19 cellular contexts compared by ENCODE assay signal in the genomic region with DNA sequence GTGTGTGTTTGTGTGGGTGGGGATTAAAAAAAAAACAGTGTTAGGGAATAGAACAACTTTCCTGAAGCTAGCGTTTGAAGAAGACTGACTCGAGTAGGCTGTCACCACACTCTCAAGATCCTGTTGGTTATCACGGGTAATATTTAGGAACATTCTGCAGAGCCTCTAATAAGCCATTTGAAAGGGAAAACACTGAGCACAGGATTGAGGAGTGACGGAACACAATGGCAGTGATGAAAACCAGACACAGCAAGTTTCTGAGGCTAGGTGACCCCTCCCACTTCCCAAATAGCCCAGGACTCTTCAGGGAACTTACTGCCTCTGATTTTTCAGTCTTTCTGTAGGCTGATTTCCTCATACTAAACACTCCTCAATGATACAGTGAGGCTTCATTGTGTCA.
A peak's percentile ranks its signal among the peaks of the same experiment; 100 is the strongest.
DNase-seq lines count a peak whose midpoint lies in the region; ATAC-seq and TF ChIP-seq lines count a peak whose summit lies in the region.
"Had no signal": no experiment of that assay in that cellular context is flagged by ENCODE, and none has a peak within 500 bp of the region (broad histone marks: within the 10 kb centered on the region; RNA-seq: fewer than 3 reads in every experiment).

No MANE protein-coding gene starts in this region.

- WGBS in endodermal cell (ENCODE audit: insufficient coverage in 1 of 2, insufficient read length in 1 of 2), 2 experiments, result 88 to 89% methylated on average over 4 of the region's 4 CpGs
- WGBS in hepatocyte (ENCODE audit: low lambda C conversion rate, missing lambda C conversion rate), result 33% methylated on average over 4 of the region's 4 CpGs
- no CpG with 5 or more reads among the region's 4 CpGs for WGBS in trophoblast cell (ENCODE audit: extremely low coverage, insufficient coverage, insufficient read length)

- H2BK120ac ChIP-seq in trophoblast cell (ENCODE audit: insufficient read depth, low read length, poor library complexity), result no peak overlapping the region

- H3K27ac Mint-ChIP-seq in endodermal cell (no peak overlapping the region), T-cell (no peak overlapping the region)
- H3K27ac Mint-ChIP-seq: H9 had no signal

- DNase-seq in SK-N-DZ (ENCODE audit: low spot score), result peak; percentile 30
- DNase-seq in endodermal cell, result peak; percentile 10
- no peak for DNase-seq in hepatocyte (ENCODE audit: low spot score)
- no peak for DNase-seq in trophoblast cell
- no peak for DNase-seq in hypothalamus (lab: John Stamatoyannopoulos, UW)
- DNase-seq in NCI-H1930 (lab: John Stamatoyannopoulos, UW), result no peak
- no peak for DNase-seq in T-cell
- DNase-seq: BE2C; DMS53; GF-D8; H9; Kasumi-1; NCI-H1417 treated with DMSO at 0.1 percent for 48 hours; NCI-H187; NCI-H226; NCI-H510A treated with DMSO at 0.1 percent for 48 hours; NCI-H774; NK-92 treated with Interleukin-12 subunit alpha and Interleukin-12 subunit beta, amount 100 ng/mL, for 24 hours had no signal

- no peak overlapping the region for H4K12ac ChIP-seq in trophoblast cell (ENCODE audit: low read depth, low read length)

- H2AK5ac ChIP-seq in trophoblast cell (ENCODE audit: low read length), result no peak overlapping the region

- TF ChIP-seq CTCF in endodermal cell (conservative IDR thresholded peaks at IDR 0.05) (no peak), hepatocyte (IDR thresholded peaks at IDR 0.05; ENCODE audit: poor library complexity) (no peak)

- H3K36me3 Mint-ChIP-seq in endodermal cell (ENCODE audit: low read depth), result no peaks in the 10 kb centered on the region
- H3K36me3 Mint-ChIP-seq in T-cell, result no peaks in the 10 kb centered on the region

- H3K4me1 Mint-ChIP-seq in endodermal cell (peaks cover 24% of the 10 kb centered on the region), T-cell (no peaks in the 10 kb centered on the region)

- H2AFZ ChIP-seq in hepatocyte, result no peak overlapping the region
- H2AFZ ChIP-seq in trophoblast cell (ENCODE audit: insufficient read depth, low read length, poor library complexity), result no peak overlapping the region

- no peaks in the 10 kb centered on the region for H3K9me3 ChIP-seq in endodermal cell (ENCODE audit: control insufficient read depth, low read length)
- no peaks in the 10 kb centered on the region for H3K9me3 ChIP-seq in hepatocyte (ENCODE audit: low read depth)
- no peaks in the 10 kb centered on the region for H3K9me3 ChIP-seq in trophoblast cell (ENCODE audit: insufficient read depth, low read depth, low read length)
- H3K9me3 ChIP-seq: BE2C had no signal

- H3K9me2 ChIP-seq in hepatocyte (replicated peaks; ENCODE audit: insufficient read depth), result no peaks in the 10 kb centered on the region

- H3K9ac ChIP-seq in endodermal cell (ENCODE audit: extremely low read depth, low read length, poor library complexity, severe bottlenecking) (no peak overlapping the region), trophoblast cell (ENCODE audit: low read length) (no peak overlapping the region)

- CTCF ChIA-PET in T-cell (lab: Charles Lee), result no interaction called here

- H3K27ac ChIP-seq in endodermal cell (ENCODE audit: low read depth, low read length) (no peak overlapping the region), hepatocyte (no peak overlapping the region), trophoblast cell (ENCODE audit: low read depth, low read length) (peak overlapping the region; percentile 23)

- POLR2A ChIA-PET in T-cell (lab: Charles Lee), result no interaction called here

- no peaks in the 10 kb centered on the region for H3K36me3 ChIP-seq in endodermal cell (ENCODE audit: control insufficient read depth, insufficient read depth, low read length)
- H3K36me3 ChIP-seq in hepatocyte (replicated peaks; ENCODE audit: insufficient read depth, low read depth), result no peaks in the 10 kb centered on the region
- H3K36me3 ChIP-seq in trophoblast cell (ENCODE audit: control insufficient read depth in 1 of 2, insufficient read depth in 2 of 2, low read length in 2 of 2), result no peaks in the 10 kb centered on the region
- H3K36me3 ChIP-seq: BE2C had no signal

- H3K79me1 ChIP-seq in trophoblast cell (ENCODE audit: low read length), result no peaks in the 10 kb centered on the region

- H3K79me2 ChIP-seq in hepatocyte (no peaks in the 10 kb centered on the region), trophoblast cell (ENCODE audit: control insufficient read depth, insufficient read depth, low read length, poor library complexity) (no peaks in the 10 kb centered on the region)

- H3K14ac ChIP-seq in trophoblast cell (ENCODE audit: low read length), result no peak overlapping the region

- H3K4me3 Mint-ChIP-seq in endodermal cell, result no peak overlapping the region
- no peak overlapping the region for H3K4me3 Mint-ChIP-seq in T-cell
- H3K4me3 Mint-ChIP-seq: H9 had no signal

- H3K27me3 ChIP-seq in endodermal cell (ENCODE audit: control insufficient read depth, insufficient read depth, low read length, poor library complexity, severe bottlenecking), result no peaks in the 10 kb centered on the region
- H3K27me3 ChIP-seq in hepatocyte, result no peaks in the 10 kb centered on the region
- no peaks in the 10 kb centered on the region for H3K27me3 ChIP-seq in trophoblast cell (ENCODE audit: insufficient read depth, low read length)
- H3K27me3 ChIP-seq: BE2C had no signal

- no peaks in the 10 kb centered on the region for H4K20me1 ChIP-seq in hepatocyte (ENCODE audit: insufficient read depth, poor library complexity, severe bottlenecking)

- H3K9me3 Mint-ChIP-seq in endodermal cell (no peaks in the 10 kb centered on the region), T-cell (no peaks in the 10 kb centered on the region)
- H3K9me3 Mint-ChIP-seq: H9 had no signal

- H3K27me3 Mint-ChIP-seq in endodermal cell (ENCODE audit: insufficient read depth) (no peaks in the 10 kb centered on the region), T-cell (peaks cover 0 to 3% of the 10 kb centered on the region in 2 donors)

- no peak overlapping the region for H3K4ac ChIP-seq in trophoblast cell (ENCODE audit: low read depth, low read length)

- H3K18ac ChIP-seq in trophoblast cell (ENCODE audit: low read length), result no peak overlapping the region

- no peak overlapping the region for H3K23ac ChIP-seq in trophoblast cell (ENCODE audit: low read length)

- H3K4me2 ChIP-seq in hepatocyte (peak overlapping the region; percentile 22), trophoblast cell (ENCODE audit: low read length) (peak overlapping the region; percentile 15)

- no peak overlapping the region for H3K4me3 ChIP-seq in endodermal cell (ENCODE audit: low read length)
- no peak overlapping the region for H3K4me3 ChIP-seq in hepatocyte
- no peak overlapping the region for H3K4me3 ChIP-seq in trophoblast cell (ENCODE audit: low read depth, low read length)

- H2BK5ac ChIP-seq in trophoblast cell (ENCODE audit: low read depth, low read length, poor library complexity), result no peak overlapping the region

- peaks cover 13% of the 10 kb centered on the region for H3K4me1 ChIP-seq in endodermal cell (ENCODE audit: control insufficient read depth, insufficient read depth, low read length)
- no peaks in the 10 kb centered on the region for H3K4me1 ChIP-seq in hepatocyte (ENCODE audit: insufficient read depth)
- H3K4me1 ChIP-seq in trophoblast cell (ENCODE audit: control insufficient read depth in 1 of 2, insufficient read depth in 2 of 2, low read length in 2 of 2), result peaks cover 9 to 11% of the 10 kb centered on the region in 2 experiments
- H3K4me1 ChIP-seq: BE2C had no signal

- H4K8ac ChIP-seq in trophoblast cell (ENCODE audit: low read depth, low read length), result no peak overlapping the region

- H4K91ac ChIP-seq in trophoblast cell (ENCODE audit: low read depth, low read length), result no peak overlapping the region

- no peak for ATAC-seq in T-cell (replicated peaks in 1 of 4)
- ATAC-seq: Panc1 had no signal

- H2BK12ac ChIP-seq in trophoblast cell (ENCODE audit: low read length), result no peak overlapping the region

Comparison
In these comparisons a context has a peak if more than half of its experiments do, and no peak if none do; other contexts are left out.
1. DNase-seq: peak in SK-N-DZ (single experiment) and endodermal cell (single experiment); none in hepatocyte (single experiment), trophoblast cell (0 of 2), hypothalamus (0 of 51), NCI-H1930 (0 of 2) and T-cell (0 of 34).